In genomic region chr9:99605016-99605743, GRCh38 we compare ENCODE assay signal across 22 cellular contexts.
"Had no signal": no experiment of that assay in that cellular context is flagged by ENCODE, and none has a peak within 500 bp of the region (broad histone marks: within the 10 kb centered on the region; RNA-seq: fewer than 3 reads in every experiment).

No MANE protein-coding gene starts in this region.

- H3K27me3 Mint-ChIP-seq: brain, memory B cell had no signal

- ATAC-seq: activated naive CD8-positive, alpha-beta T cell treated with anti-CD3 and anti-CD28 coated beads, Interleukin-2, amount 50 U/mL, for 24 hours; mucosa of descending colon; psoas muscle; right cardiac atrium; stimulated activated naive CD8-positive, alpha-beta T cell treated with anti-CD3 and anti-CD28 coated beads, Interleukin-15, amount 100 ng/mL, for 72 hours had no signal

- H3K4me1 Mint-ChIP-seq: activated naive CD4-positive, alpha-beta T cell treated with anti-CD3 and anti-CD28 coated beads, Interleukin-2, amount 10 ng/mL, durations not matched to agents 7 days and 5 days; immature natural killer cell; memory B cell; naive B cell had no signal

- H3K4me3 Mint-ChIP-seq: activated naive CD4-positive, alpha-beta T cell treated with anti-CD3 and anti-CD28 coated beads, Interleukin-2, amount 10 ng/mL, durations not matched to agents 7 days and 5 days; activated naive CD8-positive, alpha-beta T cell treated with anti-CD3 and anti-CD28 coated beads, Interleukin-2, amount 50 U/mL, for 24 hours; brain; immature natural killer cell; memory B cell; naive B cell; neural progenitor cell; stimulated activated naive CD8-positive, alpha-beta T cell treated with anti-CD3 and anti-CD28 coated beads, Interleukin-15, amount 100 ng/mL, for 72 hours; type B pancreatic cell had no signal

- H3K9me3 Mint-ChIP-seq: activated naive CD4-positive, alpha-beta T cell treated with anti-CD3 and anti-CD28 coated beads, Interleukin-2, amount 10 ng/mL, durations not matched to agents 7 days and 5 days; activated naive CD8-positive, alpha-beta T cell treated with anti-CD3 and anti-CD28 coated beads, Interleukin-2, amount 50 U/mL, for 24 hours; brain; memory B cell; neural progenitor cell; type B pancreatic cell had no signal

- H3K36me3 Mint-ChIP-seq: activated naive CD4-positive, alpha-beta T cell treated with anti-CD3 and anti-CD28 coated beads, Interleukin-2, amount 10 ng/mL, durations not matched to agents 7 days and 5 days; brain; memory B cell; neural progenitor cell; type B pancreatic cell had no signal

- DNase-seq: activated CD4-positive, alpha-beta T cell treated with anti-CD3 and anti-CD28 coated beads for 1 hour; activated CD8-positive, alpha-beta memory T cell treated with anti-CD3 and anti-CD28 coated beads for 24 hours; activated CD8-positive, alpha-beta memory T cell treated with anti-CD3 and anti-CD28 coated beads, Interleukin-2, amount 50 U/mL, for 48 hours; activated effector memory CD4-positive, alpha-beta T cell treated with Interleukin-2 at 50 U/mL for 16 hours; activated naive CD4-positive, alpha-beta T cell treated with anti-CD3 and anti-CD28 coated beads, Interleukin-2, amount 10 ng/mL, durations not matched to agents 7 days and 5 days; activated naive CD8-positive, alpha-beta T cell treated with anti-CD3 and anti-CD28 coated beads, Interleukin-2, amount 50 U/mL, for 24 hours; activated T-cell treated with anti-CD3 and anti-CD28 coated beads, Interleukin-2, amount 50 U/mL, for 48 hours; anterior cingulate cortex; central memory CD4-positive, alpha-beta T cell; erythroblast; immature natural killer cell; kidney glomerular epithelial cell; mucosa of descending colon; naive B cell; psoas muscle; right cardiac atrium; stimulated activated CD4-positive, alpha-beta T cell treated with anti-CD3 and anti-CD28 coated beads, Interleukin-2, amount 100 ng/mL, for 24 hours; stimulated activated naive CD8-positive, alpha-beta T cell treated with anti-CD3 and anti-CD28 coated beads, Interleukin-15, amount 100 ng/mL, for 72 hours had no signal

- H3K27ac Mint-ChIP-seq: activated naive CD4-positive, alpha-beta T cell treated with anti-CD3 and anti-CD28 coated beads, Interleukin-2, amount 10 ng/mL, durations not matched to agents 7 days and 5 days; activated naive CD8-positive, alpha-beta T cell treated with anti-CD3 and anti-CD28 coated beads, Interleukin-2, amount 50 U/mL, for 24 hours; immature natural killer cell; memory B cell; naive B cell; neural progenitor cell; stimulated activated naive CD8-positive, alpha-beta T cell treated with anti-CD3 and anti-CD28 coated beads, Interleukin-15, amount 100 ng/mL, for 72 hours; type B pancreatic cell had no signal
